8 cellular contexts compared by ENCODE assay signal in genomic region chrX:93673056-93673868, GRCh38. TPM values are rescaled to one million over a fixed set of nuclear protein-coding genes. Genes with fewer than 3 reads are reported as not detected.
DNase-seq lines count a peak whose midpoint lies in the region; ATAC-seq and TF ChIP-seq lines count a peak whose summit lies in the region.

NAP1L3 (minus strand) TSS chrX:93673578; CDS start chrX:93673304, 274 bp downstream.

- H3K27me3 ChIP-seq in esophagus muscularis mucosa (peaks cover 0 to 9% (median 0%) of the 10 kb centered on the region in 4 donors), mononuclear cell (ENCODE audit: insufficient read depth, low read length) (peaks cover 7% of the 10 kb centered on the region)

- H3K4me1 ChIP-seq in esophagus muscularis mucosa, result peaks cover 0 to 22% (median 7%) of the 10 kb centered on the region in 4 donors
- H3K4me1 ChIP-seq in mononuclear cell (ENCODE audit: insufficient read depth, low read length), result no peaks in the 10 kb centered on the region

- no peaks in the 10 kb centered on the region for H3K36me3 ChIP-seq in esophagus muscularis mucosa

- H3K27ac Mint-ChIP-seq in CD14-positive monocyte, result no peak within 1 kb of the TSS

- DNase-seq in CD14-positive monocyte (ENCODE audit: low spot score), result no peak
- peak; percentile 61 for DNase-seq in HEK293T (ENCODE audit: extremely low spot score)
- peak; percentile 88 for DNase-seq in NCI-H524 treated with DMSO at 0.1 percent for 48 hours (lab: John Stamatoyannopoulos, UW)
- DNase-seq in activated T-cell treated with anti-CD3 and anti-CD28 coated beads, Interleukin-2, amount 50 U/mL, for 4 hours, result peak; percentile 47
- DNase-seq in esophagus muscularis mucosa (ENCODE audit: extremely low spot score), result no peak
- peak; percentile 14 to 27 for DNase-seq in stimulated activated CD8-positive, alpha-beta memory T cell treated with anti-CD3 and anti-CD28 coated beads, Interleukin-2, amount 100 ng/mL, for 1 hour (ENCODE audit: low read depth in 2 of 2)
- DNase-seq in NK-92 treated with Interleukin-12 subunit alpha and Interleukin-12 subunit beta, amount 100 ng/mL, for 24 hours (lab: John Stamatoyannopoulos, UW), result no peak

- peak within 1 kb of the TSS; percentile 60 to 72 (median 63) for H3K4me3 ChIP-seq in esophagus muscularis mucosa
- peak within 1 kb of the TSS; percentile 37 for H3K4me3 ChIP-seq in mononuclear cell (ENCODE audit: low read length)

- H3K4me3 Mint-ChIP-seq in CD14-positive monocyte, result peak within 1 kb of the TSS; percentile 70 to 91
- peak within 1 kb of the TSS; percentile 87 for H3K4me3 Mint-ChIP-seq in activated T-cell treated with anti-CD3 and anti-CD28 coated beads, Interleukin-2, amount 50 U/mL, for 4 hours

- TF ChIP-seq POLR2A in esophagus muscularis mucosa (IDR thresholded peaks at IDR 0.05; ENCODE audit: low read depth), result no peak

- peaks cover 0 to 6% (median 0%) of the 10 kb centered on the region in 7 donors for H3K9me3 Mint-ChIP-seq in CD14-positive monocyte
- no peaks in the 10 kb centered on the region for H3K9me3 Mint-ChIP-seq in activated T-cell treated with anti-CD3 and anti-CD28 coated beads, Interleukin-2, amount 50 U/mL, for 4 hours

- no peaks in the 10 kb centered on the region for H3K36me3 Mint-ChIP-seq in CD14-positive monocyte
- no peaks in the 10 kb centered on the region for H3K36me3 Mint-ChIP-seq in activated T-cell treated with anti-CD3 and anti-CD28 coated beads, Interleukin-2, amount 50 U/mL, for 4 hours (ENCODE audit: insufficient read depth)

- H3K27ac ChIP-seq in esophagus muscularis mucosa (replicated peaks in 1 of 4), result peak within 1 kb of the TSS; percentile 71 to 79 (median 76)

- peaks cover 15 to 27% (median 23%) of the 10 kb centered on the region in 3 donors for H3K27me3 Mint-ChIP-seq in CD14-positive monocyte (ENCODE audit: low read depth in 3 of 3)
- H3K27me3 Mint-ChIP-seq in activated T-cell treated with anti-CD3 and anti-CD28 coated beads, Interleukin-2, amount 50 U/mL, for 4 hours (ENCODE audit: low read depth), result no peaks in the 10 kb centered on the region

- H3K4me1 Mint-ChIP-seq in CD14-positive monocyte, result peaks cover 10% of the 10 kb centered on the region
- peaks cover 12% of the 10 kb centered on the region for H3K4me1 Mint-ChIP-seq in activated T-cell treated with anti-CD3 and anti-CD28 coated beads, Interleukin-2, amount 50 U/mL, for 4 hours (ENCODE audit: low read depth)

- POLR2A ChIA-PET in HEK293T (lab: Yijun Ruan, JAX), result no interaction called here

- ATAC-seq in activated T-cell treated with anti-CD3 and anti-CD28 coated beads, Interleukin-2, amount 50 U/mL, for 4 hours, result peak; percentile 91 to 92

- TF ChIP-seq EP300 in esophagus muscularis mucosa (IDR thresholded peaks at IDR 0.05), result no peak

- CTCF ChIA-PET in HEK293T (lab: Yijun Ruan, JAX), result no interaction called here

- WGBS in esophagus muscularis mucosa, result under 1% methylated on average over 26 of the region's 51 CpGs

- no peaks in the 10 kb centered on the region for H3K9me3 ChIP-seq in esophagus muscularis mucosa
- no peaks in the 10 kb centered on the region for H3K9me3 ChIP-seq in mononuclear cell (ENCODE audit: low read depth, low read length)

- intact Hi-C loops in CD14-positive monocyte (cut with micrococcal nuclease) (no loop called here), esophagus muscularis mucosa (cut with DNase I) (no loop called here)

- TF ChIP-seq CTCF in CD14-positive monocyte (IDR thresholded peaks at IDR 0.05) (no peak), esophagus muscularis mucosa (IDR thresholded peaks at IDR 0.05) (no peak)

TF ChIP-seq in HEK293T, 16 proteins besides CTCF, POLR2A, EP300 and RAD21:
- TF ChIP-seq L3MBTL2 (conservative IDR thresholded peaks at IDR 0.05), result no peak
- TF ChIP-seq PKNOX1 (IDR thresholded peaks at IDR 0.05), result peak; percentile 94

RNA-seq across cellular contexts. Expression of gene NAP1L3, which starts in this region (rescaled TPM):
- not detected for polyA plus RNA-seq in CD14-positive monocyte
- total RNA-seq in activated T-cell treated with anti-CD3 and anti-CD28 coated beads, Interleukin-2, amount 50 U/mL, for 4 hours, result 1 to 10 TPM; 2.7 to 3.2 (median 2.9) TPM
- total RNA-seq in esophagus muscularis mucosa (1 to 10 TPM; 1.9 to 3.1 (median 2.1) TPM), mononuclear cell (7.7 TPM)

Comparison
In these comparisons a context has a peak if more than half of its experiments do, and no peak if none do; other contexts are left out.
1. DNase-seq: peak in HEK293T (single experiment), NCI-H524 treated with DMSO at 0.1 percent for 48 hours (single experiment), activated T-cell treated with anti-CD3 and anti-CD28 coated beads, Interleukin-2, amount 50 U/mL, for 4 hours (single experiment) and stimulated activated CD8-positive, alpha-beta memory T cell treated with anti-CD3 and anti-CD28 coated beads, Interleukin-2, amount 100 ng/mL, for 1 hour (2 of 2); none in CD14-positive monocyte (single experiment), esophagus muscularis mucosa (single experiment) and NK-92 treated with Interleukin-12 subunit alpha and Interleukin-12 subunit beta, amount 100 ng/mL, for 24 hours (single experiment).